ENCODE assay signal across 21 cellular contexts in the genomic region with DNA sequence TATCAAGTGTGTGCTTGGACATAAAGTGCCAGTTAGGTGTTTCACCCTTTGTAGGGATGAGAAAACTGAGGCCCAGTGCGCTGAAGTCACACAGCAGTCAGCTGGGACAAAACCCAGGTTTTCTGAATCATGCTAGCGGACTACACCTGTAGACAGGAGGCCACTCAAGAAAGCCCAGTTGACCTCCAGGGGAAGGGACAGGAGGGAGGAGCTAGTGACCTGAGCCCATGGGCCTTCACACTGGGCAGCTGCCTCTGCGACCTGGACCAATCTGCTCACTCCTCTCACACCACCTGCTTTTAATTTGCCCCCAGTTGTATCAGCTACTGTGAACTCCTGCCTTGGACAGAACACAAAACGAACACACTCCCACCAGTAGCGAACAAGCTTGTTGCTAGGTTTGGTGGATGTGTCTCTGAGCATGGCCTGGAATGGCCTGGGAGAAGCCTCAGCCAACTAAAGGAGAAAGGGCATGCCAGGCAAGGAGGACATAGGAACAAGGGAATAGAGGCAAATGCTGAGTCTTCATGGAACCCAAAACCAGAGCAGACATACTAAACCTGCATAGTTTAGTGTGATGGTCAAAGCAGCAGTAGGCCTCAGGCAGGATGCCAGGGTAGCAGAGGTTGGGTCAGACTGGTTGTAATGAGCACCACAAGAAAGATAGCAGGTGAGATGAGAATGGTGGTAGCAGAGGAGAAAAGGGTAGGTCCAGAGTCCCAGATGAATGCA. TPM values are rescaled to one million over a fixed set of nuclear protein-coding genes. Genes with fewer than 3 reads are reported as not detected.
"Had no signal": no experiment of that assay in that cellular context is flagged by ENCODE, and none has a peak within 500 bp of the region (broad histone marks: within the 10 kb centered on the region; RNA-seq: fewer than 3 reads in every experiment).

No MANE protein-coding gene starts in this region.

- H3K27me3 ChIP-seq: body of pancreas, testis had no signal

- DNase-seq: activated B cell treated with CpG ODN at 0.5 μM for 24 hours; activated CD4-positive, alpha-beta T cell treated with anti-CD3 and anti-CD28 coated beads for 48 hours; activated CD8-positive, alpha-beta T cell treated with anti-CD3 and anti-CD28 coated beads, Interleukin-2, amount 10 ng/mL, durations not matched to agents 7 days and 5 days; activated gamma-delta T cell; central memory CD4-positive, alpha-beta T cell; cortex of kidney; effector CD8-positive, alpha-beta T cell; esophagus squamous epithelium; left cardiac atrium; mammary epithelial cell; mucosa of descending colon; retina; stimulated activated CD4-positive, alpha-beta T cell treated with anti-CD3 and anti-CD28 coated beads, Interleukin-4, amount 100 ng/mL, for 4 hours; stimulated activated naive CD8-positive, alpha-beta T cell treated with anti-CD3 and anti-CD28 coated beads, Interleukin-15, Interleukin-2, amounts not matched to agents 100 U/mL and 50 U/mL, for 24 hours; testis had no signal

- H3K36me3 ChIP-seq: esophagus squamous epithelium had no signal

- ATAC-seq: activated CD8-positive, alpha-beta T cell treated with anti-CD3 and anti-CD28 coated beads, Interleukin-2, amount 10 ng/mL, durations not matched to agents 7 days and 5 days; body of pancreas; left cardiac atrium; mucosa of descending colon; naive thymus-derived CD4-positive, alpha-beta T cell; stimulated activated naive CD8-positive, alpha-beta T cell treated with anti-CD3 and anti-CD28 coated beads, Interleukin-15, Interleukin-2, amounts not matched to agents 100 U/mL and 50 U/mL, for 24 hours had no signal

- H3K4me3 ChIP-seq: body of pancreas, esophagus squamous epithelium, mucosa of descending colon, skin epidermis, testis had no signal

- H3K9me3 ChIP-seq: body of pancreas, esophagus squamous epithelium, mucosa of descending colon, testis had no signal

- H3K27ac ChIP-seq: body of pancreas, esophagus squamous epithelium, parathyroid adenoma, skin epidermis, testis had no signal

- H3K4me1 ChIP-seq: body of pancreas, parathyroid adenoma, testis had no signal

RNA-seq across cellular contexts. Expression of a gene that starts 7.2 kb away (rescaled TPM):
- total RNA-seq: activated B cell treated with CpG ODN at 0.5 μM for 24 hours; activated CD8-positive, alpha-beta T cell treated with anti-CD3 and anti-CD28 coated beads, Interleukin-2, amount 10 ng/mL, durations not matched to agents 7 days and 5 days; endothelial cell of umbilical vein; esophagus squamous epithelium; fibroblast of villous mesenchyme; naive thymus-derived CD4-positive, alpha-beta T cell had no signal
- polyA plus RNA-seq: endothelial cell of umbilical vein; mammary epithelial cell; naive thymus-derived CD4-positive, alpha-beta T cell had no signal
